ENCODE assay signal across 21 cellular contexts in genomic region chr22:29722151-29722550, GRCh38. TPM values are rescaled to one million over a fixed set of nuclear protein-coding genes. Genes with fewer than 3 reads are reported as not detected.
"Had no signal": no experiment of that assay in that cellular context is flagged by ENCODE, and none has a peak within 500 bp of the region (broad histone marks: within the 10 kb centered on the region; RNA-seq: fewer than 3 reads in every experiment).

No MANE protein-coding gene starts in this region.

- H3K27ac Mint-ChIP-seq: activated naive CD4-positive, alpha-beta T cell treated with anti-CD3 and anti-CD28 coated beads, Interleukin-2, amount 10 ng/mL, durations not matched to agents 7 days and 5 days; activated T-helper 2 cell treated with anti-CD3 and anti-CD28 coated beads, Interferon-gamma antibody, Interleukin-2, Interleukin-4, amounts not matched to agents 10 μg/mL and 5 μg/mL and 100 μg/mL, durations not matched to agents 14 hours and 24 hours and 36 hours; natural killer cell treated with Interleukin-12 subunit alpha and Interleukin-12 subunit beta and Interleukin-15 and Interleukin-18, amount 100 ng/mL, for 72 hours; progenitor cell of endocrine pancreas; stimulated activated naive B cell treated with anti-CD40 and anti-IgM and Interleukin-4, amounts not matched to agents 10 μg/mL and 1 μg/mL and 100 μg/mL, for 72 hours had no signal

- DNase-seq: activated CD4-positive, alpha-beta T cell treated with anti-CD3 and anti-CD28 coated beads for 1 hour; activated CD4-positive, alpha-beta T cell treated with anti-CD3 and anti-CD28 coated beads, Interleukin-2, amount 50 U/mL, for 48 hours; activated naive CD4-positive, alpha-beta T cell treated with anti-CD3 and anti-CD28 coated beads, Interleukin-2, amount 10 ng/mL, durations not matched to agents 7 days and 5 days; activated T-cell treated with anti-CD3 and anti-CD28 coated beads, Interleukin-2, amount 50 U/mL, for 1 hour; caudate nucleus; hypothalamus; kidney glomerular epithelial cell; nucleus accumbens; stimulated activated CD4-positive, alpha-beta T cell treated with anti-CD3 and anti-CD28 coated beads, Interleukin-15, amount 100 ng/mL, for 24 hours; stimulated activated CD4-positive, alpha-beta T cell treated with anti-CD3 and anti-CD28 coated beads, Interleukin-4, amount 100 ng/mL, for 1 hour; stimulated activated naive B cell treated with anti-CD40 and anti-IgM and Interleukin-4, amounts not matched to agents 10 μg/mL and 1 μg/mL and 100 μg/mL, for 72 hours; thyroid gland; uterus had no signal

- ATAC-seq: natural killer cell treated with Interleukin-12 subunit alpha and Interleukin-12 subunit beta and Interleukin-15 and Interleukin-18, amount 100 ng/mL, for 72 hours; stimulated activated naive B cell treated with anti-CD40 and anti-IgM and Interleukin-4, amounts not matched to agents 10 μg/mL and 1 μg/mL and 100 μg/mL, for 72 hours had no signal

- H3K36me3 ChIP-seq: right atrium auricular region, thyroid gland, uterus had no signal

- H3K4me3 ChIP-seq: right atrium auricular region, skin epidermis, thyroid gland, uterus had no signal

- H3K9me3 Mint-ChIP-seq: activated naive CD4-positive, alpha-beta T cell treated with anti-CD3 and anti-CD28 coated beads, Interleukin-2, amount 10 ng/mL, durations not matched to agents 7 days and 5 days; activated T-helper 2 cell treated with anti-CD3 and anti-CD28 coated beads, Interferon-gamma antibody, Interleukin-2, Interleukin-4, amounts not matched to agents 10 μg/mL and 5 μg/mL and 100 μg/mL, durations not matched to agents 14 hours and 24 hours and 36 hours; natural killer cell treated with Interleukin-12 subunit alpha and Interleukin-12 subunit beta and Interleukin-15 and Interleukin-18, amount 100 ng/mL, for 72 hours; stimulated activated naive B cell treated with anti-CD40 and anti-IgM and Interleukin-4, amounts not matched to agents 10 μg/mL and 1 μg/mL and 100 μg/mL, for 72 hours had no signal

- H3K4me3 Mint-ChIP-seq: activated naive CD4-positive, alpha-beta T cell treated with anti-CD3 and anti-CD28 coated beads, Interleukin-2, amount 10 ng/mL, durations not matched to agents 7 days and 5 days; natural killer cell treated with Interleukin-12 subunit alpha and Interleukin-12 subunit beta and Interleukin-15 and Interleukin-18, amount 100 ng/mL, for 72 hours; stimulated activated naive B cell treated with anti-CD40 and anti-IgM and Interleukin-4, amounts not matched to agents 10 μg/mL and 1 μg/mL and 100 μg/mL, for 72 hours had no signal

- H3K9me3 ChIP-seq: right atrium auricular region, thyroid gland, uterus had no signal

- H3K27ac ChIP-seq: right atrium auricular region, skin epidermis, thyroid gland, uterus, VCaP had no signal

- H3K36me3 Mint-ChIP-seq: activated naive CD4-positive, alpha-beta T cell treated with anti-CD3 and anti-CD28 coated beads, Interleukin-2, amount 10 ng/mL, durations not matched to agents 7 days and 5 days; natural killer cell treated with Interleukin-12 subunit alpha and Interleukin-12 subunit beta and Interleukin-15 and Interleukin-18, amount 100 ng/mL, for 72 hours; stimulated activated naive B cell treated with anti-CD40 and anti-IgM and Interleukin-4, amounts not matched to agents 10 μg/mL and 1 μg/mL and 100 μg/mL, for 72 hours had no signal

RNA-seq across cellular contexts. Expression of gene CABP7, which starts 2.3 kb away (rescaled TPM):
- total RNA-seq: lower leg skin, mesenteric fat pad, right atrium auricular region had no signal
